Comparison of ENCODE assay signal across 10 cellular contexts in the genomic region with DNA sequence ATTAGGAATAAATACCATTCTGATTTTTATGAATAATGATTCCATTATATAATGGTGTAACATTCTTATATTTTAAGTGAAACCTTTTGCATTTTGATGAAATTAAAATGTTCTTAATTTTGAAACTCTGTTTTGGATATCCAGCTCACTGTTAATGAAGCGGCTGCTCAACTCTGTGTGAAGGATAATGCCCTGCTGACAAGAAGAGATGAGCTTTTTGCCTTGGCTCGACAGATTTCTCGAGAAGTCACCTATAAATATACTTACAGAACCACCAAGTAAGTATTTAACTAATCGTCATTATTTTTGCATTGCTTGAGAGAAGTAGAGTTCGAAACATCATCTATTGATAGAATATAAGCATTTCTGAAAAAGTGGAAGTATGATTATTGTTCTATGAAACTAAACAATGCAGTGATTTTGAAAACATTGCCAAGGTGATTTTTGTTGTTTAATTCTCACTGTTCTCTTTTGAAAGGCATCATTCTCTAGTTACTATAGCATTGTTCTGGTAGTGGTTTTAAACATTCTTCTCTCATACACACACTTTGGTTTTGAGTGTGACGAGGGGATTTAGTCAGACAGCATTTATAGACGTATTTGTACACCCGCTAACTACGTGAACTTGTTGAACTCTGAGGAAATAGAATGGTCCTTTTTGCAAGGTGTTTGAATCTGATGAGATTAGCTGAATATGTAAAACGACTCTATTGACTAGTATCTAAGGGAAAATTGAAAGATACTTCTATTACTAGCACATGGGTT. TPM values are rescaled to one million over a fixed set of nuclear protein-coding genes. Genes with fewer than 3 reads are reported as not detected.
A peak's percentile ranks its signal among the peaks of the same experiment; 100 is the strongest.
DNase-seq lines count a peak whose midpoint lies in the region; ATAC-seq, FAIRE-seq and TF ChIP-seq lines count a peak whose summit lies in the region.
"Had no signal": no experiment of that assay in that cellular context is flagged by ENCODE, and none has a peak within 500 bp of the region (broad histone marks: within the 10 kb centered on the region; RNA-seq: fewer than 3 reads in every experiment).

No MANE protein-coding gene starts in this region.

- H2BK120ac ChIP-seq in mesendoderm (ENCODE audit: low read depth, low read length): no peak overlapping the region

- no peak overlapping the region for H3K4me2 ChIP-seq in mesendoderm (ENCODE audit: low read length)

- FAIRE-seq in HTR-8/SVneo (lab: Jason Lieb, UNC): peak; percentile 69

- no peaks in the 10 kb centered on the region for H3K9me3 ChIP-seq in transverse colon

- no peak overlapping the region for H3K27ac ChIP-seq in mesendoderm (ENCODE audit: low read depth, low read length)
- no peak overlapping the region for H3K27ac ChIP-seq in transverse colon

- no peak overlapping the region for H2AK5ac ChIP-seq in mesendoderm (ENCODE audit: low read length)

- H2BK15ac ChIP-seq in mesendoderm (replicated peaks; ENCODE audit: low read depth): no peak overlapping the region

- H3K36me3 Mint-ChIP-seq in mesothelial cell of epicardium: peaks cover 25% of the 10 kb centered on the region

- peaks cover 4% of the 10 kb centered on the region for H3K4me1 ChIP-seq in mesendoderm (ENCODE audit: control insufficient read depth, low read depth, low read length)
- peaks cover 0 to 7% (median 0%) of the 10 kb centered on the region in 4 donors for H3K4me1 ChIP-seq in transverse colon

- no peak overlapping the region for H3K27ac Mint-ChIP-seq in mesothelial cell of epicardium
- H3K27ac Mint-ChIP-seq: activated naive CD4-positive, alpha-beta T cell treated with anti-CD3 and anti-CD28 coated beads, Interleukin-2, amount 50 U/mL, for 72 hours had no signal

- ATAC-seq in GM19035 (IDR thresholded peaks at IDR 0.05; ENCODE audit: unreplicated experiment) (peak; percentile 50), HG02852 (IDR thresholded peaks at IDR 0.05; ENCODE audit: unreplicated experiment) (peak; percentile 50)

- no peak overlapping the region for H4K8ac ChIP-seq in mesendoderm (ENCODE audit: low read depth, low read length)

- no peak for TF ChIP-seq POLR2A in transverse colon (IDR thresholded peaks at IDR 0.05)

- no peak for TF ChIP-seq EP300 in transverse colon (IDR thresholded peaks at IDR 0.05; ENCODE audit: low read depth)

- H3K4me3 Mint-ChIP-seq in mesothelial cell of epicardium: no peak overlapping the region

- intact Hi-C loops in transverse colon (cut with DNase I; ENCODE audit: low total_unique reads): no loop called here

- H3K4me1 Mint-ChIP-seq in mesothelial cell of epicardium: peaks cover 36% of the 10 kb centered on the region

- H4K5ac ChIP-seq in mesendoderm (ENCODE audit: low read length): no peak overlapping the region

- no peak overlapping the region for H2BK5ac ChIP-seq in mesendoderm (ENCODE audit: low read length)

- no peaks in the 10 kb centered on the region for H3K79me1 ChIP-seq in mesendoderm (ENCODE audit: low read length)

- no peak for TF ChIP-seq CTCF in transverse colon (IDR thresholded peaks at IDR 0.05)
- TF ChIP-seq CTCF in mesothelial cell of epicardium (IDR thresholded peaks at IDR 0.05; ENCODE audit: unreplicated experiment): no peak

- no peak overlapping the region for H3K56ac ChIP-seq in mesendoderm (ENCODE audit: low read length)

- no peaks in the 10 kb centered on the region for H3K79me2 ChIP-seq in mesendoderm (ENCODE audit: control insufficient read depth, insufficient read depth, low read length)

- H3K4ac ChIP-seq in mesendoderm (ENCODE audit: low read depth, low read length): no peak overlapping the region

- H3K9me3 Mint-ChIP-seq in mesothelial cell of epicardium: peaks cover 5% of the 10 kb centered on the region
- H3K9me3 Mint-ChIP-seq: activated naive CD4-positive, alpha-beta T cell treated with anti-CD3 and anti-CD28 coated beads, Interleukin-2, amount 50 U/mL, for 72 hours had no signal

- no peak overlapping the region for H3K18ac ChIP-seq in mesendoderm (ENCODE audit: low read length)

- no peak overlapping the region for H3K23ac ChIP-seq in mesendoderm (ENCODE audit: low read length)

- no peaks in the 10 kb centered on the region for H3K27me3 Mint-ChIP-seq in mesothelial cell of epicardium (ENCODE audit: low read depth)

- H3K36me3 ChIP-seq in mesendoderm (ENCODE audit: control insufficient read depth, insufficient read depth, low read length): no peaks in the 10 kb centered on the region
- H3K36me3 ChIP-seq in transverse colon: peaks cover 0 to 17% (median 3%) of the 10 kb centered on the region in 4 donors

- H3K9ac ChIP-seq in mesendoderm (ENCODE audit: low read length): no peak overlapping the region

- H3K27me3 ChIP-seq in mesendoderm (ENCODE audit: insufficient read depth, low read length, poor library complexity) (no peaks in the 10 kb centered on the region), transverse colon (no peaks in the 10 kb centered on the region)

- DNase-seq in G401 (ENCODE audit: low spot score) (peak; percentile 69), HTR-8/SVneo (ENCODE audit: insufficient read length, low spot score) (no peak), mesendoderm (no peak), AG08396 (ENCODE audit: low spot score) (no peak), transverse colon (no peak), mesothelial cell of epicardium (ENCODE audit: low spot score in 2 of 2, unreplicated experiment in 2 of 2) (no peak)
- DNase-seq: NCI-H2081 had no signal

- in situ Hi-C loops in G401 (cut with HindIII; ENCODE audit: low sequenced_read_pairs) (no loop called here), transverse colon (cut with MboI; ENCODE audit: low pct_ligation_motif_present in 1 of 4, low pct_unique_long_range_greater_than_20kb in 1 of 4, low sequenced_read_pairs in 3 of 4) (loop anchor here in 1 of 4 donors (25.0 kb wide), 1 partner anchor 283 kb away; no protein-coding TSS in a partner anchor)

- no CpG with 5 or more reads among the region's 10 CpGs for WGBS in mesendoderm (ENCODE audit: extremely low coverage, insufficient coverage, low lambda C conversion rate)
- 76 to 91% methylated on average over 10 of the region's 10 CpGs for WGBS in transverse colon (ENCODE audit: low coverage in 1 of 2), 2 donors

- H3K4me3 ChIP-seq in mesendoderm (ENCODE audit: low read length): no peak overlapping the region
- H3K4me3 ChIP-seq in transverse colon: no peak overlapping the region

RNA-seq across cellular contexts. Expression of a gene that starts 21.5 kb away (rescaled TPM):
- total RNA-seq in G401 (2014; rRNA removed; shearing (Covaris generic)): 2.1 and 3.3 TPM in 2 replicates
- 17.5 TPM for polyA plus RNA-seq in mesendoderm (2013, experiment 1 of 2)
- 17.0 TPM for polyA plus RNA-seq in mesendoderm (2013, experiment 2 of 2)
- total RNA-seq in transverse colon (10 to 100 TPM; 34.3 to 63.9 (median 38.4) TPM), mesothelial cell of epicardium (66.5 to 71.6 TPM (median 66.8 TPM) in 3 replicates)
